8 cellular contexts compared by ENCODE assay signal in genomic region chr10:43138757-43139241, GRCh38. TPM values are rescaled to one million over a fixed set of nuclear protein-coding genes. Genes with fewer than 3 reads are reported as not detected.
DNase-seq lines count a peak whose midpoint lies in the region; ATAC-seq and TF ChIP-seq lines count a peak whose summit lies in the region.

No MANE protein-coding gene starts in this region.

- no peak for TF ChIP-seq CTCF in suprapubic skin (IDR thresholded peaks at IDR 0.05)

- peaks cover 36% of the 10 kb centered on the region for H3K4me1 ChIP-seq in suprapubic skin

- peak overlapping the region; percentile 90 to 92 for H3K27ac Mint-ChIP-seq in natural killer cell treated with Interleukin-12 subunit alpha and Interleukin-12 subunit beta and Interleukin-15 and Interleukin-18, amount 100 ng/mL, for 72 hours

- peak; percentile 5 for DNase-seq in DMS79 treated with DMSO at 0.1 percent for 48 hours (lab: John Stamatoyannopoulos, UW)
- no peak for DNase-seq in DMS79 (lab: John Stamatoyannopoulos, UW)
- DNase-seq in NCI-H69 (lab: John Stamatoyannopoulos, UW) = peak; percentile 50
- DNase-seq in activated T-cell treated with anti-CD3 and anti-CD28 coated beads for 1 hour (ENCODE audit: low read depth) = peak; percentile 49
- no peak for DNase-seq in natural killer cell treated with Interleukin-12 subunit alpha and Interleukin-12 subunit beta and Interleukin-15 and Interleukin-18, amount 100 ng/mL, for 72 hours (ENCODE audit: low spot score)
- DNase-seq in suprapubic skin (ENCODE audit: low spot score in 2 of 2) = no peak

- 0% methylated on average over 19 of the region's 22 CpGs for WGBS in suprapubic skin

- no peaks in the 10 kb centered on the region for H3K9me3 Mint-ChIP-seq in natural killer cell treated with Interleukin-12 subunit alpha and Interleukin-12 subunit beta and Interleukin-15 and Interleukin-18, amount 100 ng/mL, for 72 hours

- peaks cover 4% of the 10 kb centered on the region for H3K36me3 Mint-ChIP-seq in natural killer cell treated with Interleukin-12 subunit alpha and Interleukin-12 subunit beta and Interleukin-15 and Interleukin-18, amount 100 ng/mL, for 72 hours

- H3K4me1 Mint-ChIP-seq in natural killer cell treated with Interleukin-12 subunit alpha and Interleukin-12 subunit beta and Interleukin-15 and Interleukin-18, amount 100 ng/mL, for 72 hours (ENCODE audit: low read depth in 2 of 2) = peaks cover 54 to 68% of the 10 kb centered on the region in 2 donors

- peak; percentile 28 for ATAC-seq in HG02870 (IDR thresholded peaks at IDR 0.05; ENCODE audit: unreplicated experiment)
- ATAC-seq in esophagus mucosa = peak; percentile 46
- ATAC-seq in natural killer cell treated with Interleukin-12 subunit alpha and Interleukin-12 subunit beta and Interleukin-15 and Interleukin-18, amount 100 ng/mL, for 72 hours = peak; percentile 66 to 74

- peak overlapping the region; percentile 91 for H3K27ac ChIP-seq in suprapubic skin

- no peak for TF ChIP-seq POLR2A in suprapubic skin (IDR thresholded peaks at IDR 0.05)

- no peaks in the 10 kb centered on the region for H3K36me3 ChIP-seq in suprapubic skin

- peak overlapping the region; percentile 91 for H3K4me3 Mint-ChIP-seq in natural killer cell treated with Interleukin-12 subunit alpha and Interleukin-12 subunit beta and Interleukin-15 and Interleukin-18, amount 100 ng/mL, for 72 hours

- no peak for TF ChIP-seq EP300 in suprapubic skin (IDR thresholded peaks at IDR 0.05)

- no peaks in the 10 kb centered on the region for H3K27me3 Mint-ChIP-seq in natural killer cell treated with Interleukin-12 subunit alpha and Interleukin-12 subunit beta and Interleukin-15 and Interleukin-18, amount 100 ng/mL, for 72 hours

- no peaks in the 10 kb centered on the region for H3K27me3 ChIP-seq in suprapubic skin

- peak overlapping the region; percentile 76 for H3K4me3 ChIP-seq in suprapubic skin

- H3K9me3 ChIP-seq in suprapubic skin = no peaks in the 10 kb centered on the region

RNA-seq across cellular contexts. Expression of gene CSGALNACT2, which starts 0.6 kb away (rescaled TPM):
- total RNA-seq in esophagus mucosa (4.9 TPM), suprapubic skin (10 to 100 TPM; 10.1 to 15.5 (median 13.9) TPM)
- 10 to 100 TPM; 31.4 to 41.3 TPM for total RNA-seq in natural killer cell treated with Interleukin-12 subunit alpha and Interleukin-12 subunit beta and Interleukin-15 and Interleukin-18, amount 100 ng/mL, for 72 hours

Comparison
In these comparisons a context has a peak if more than half of its experiments do, and no peak if none do; other contexts are left out.
1. DNase-seq: peak in DMS79 treated with DMSO at 0.1 percent for 48 hours (single experiment), NCI-H69 (single experiment) and activated T-cell treated with anti-CD3 and anti-CD28 coated beads for 1 hour (single experiment); none in DMS79 (single experiment), natural killer cell treated with Interleukin-12 subunit alpha and Interleukin-12 subunit beta and Interleukin-15 and Interleukin-18, amount 100 ng/mL, for 72 hours (single experiment) and suprapubic skin (0 of 2).
2. Peak in every context shown above with its lines, with median percentiles within 50 percentile points of each other: ATAC-seq.